In genomic region chr19:38216785-38217746, GRCh38 we compare ENCODE assay signal across 15 cellular contexts. TPM values are rescaled to one million over a fixed set of nuclear protein-coding genes. Genes with fewer than 3 reads are reported as not detected.
"Had no signal": no experiment of that assay in that cellular context is flagged by ENCODE, and none has a peak within 500 bp of the region (broad histone marks: within the 10 kb centered on the region; RNA-seq: fewer than 3 reads in every experiment).

No MANE protein-coding gene starts in this region.

- H2AFZ ChIP-seq: parathyroid adenoma had no signal

- H3K36me3 Mint-ChIP-seq: activated naive CD4-positive, alpha-beta T cell treated with anti-CD3 and anti-CD28 coated beads, Interleukin-2, amount 10 ng/mL, durations not matched to agents 7 days and 5 days had no signal

- FAIRE-seq: TTC549, urothelium cell line had no signal

- H3K79me2 ChIP-seq: parathyroid adenoma had no signal

- H3K4me3 Mint-ChIP-seq: activated B cell treated with CpG ODN at 0.5 μM for 24 hours; activated naive CD4-positive, alpha-beta T cell treated with anti-CD3 and anti-CD28 coated beads, Interleukin-2, amount 10 ng/mL, durations not matched to agents 7 days and 5 days; central memory CD8-positive, alpha-beta T cell; stimulated activated naive CD8-positive, alpha-beta T cell treated with anti-CD3 and anti-CD28 coated beads, Interleukin-15, amount 100 ng/mL, for 72 hours had no signal

- DNase-seq: activated B cell treated with CpG ODN at 0.5 μM for 24 hours; activated CD4-positive, alpha-beta T cell treated with anti-CD3 and anti-CD28 coated beads, Interleukin-2, amount 50 U/mL, for 1 hour; activated naive CD4-positive, alpha-beta T cell treated with anti-CD3 and anti-CD28 coated beads, Interleukin-2, amount 10 ng/mL, durations not matched to agents 7 days and 5 days; activated T-cell treated with anti-CD3 and anti-CD28 coated beads for 4 hours; stimulated activated CD4-positive, alpha-beta T cell treated with anti-CD3 and anti-CD28 coated beads, Interleukin-4, amount 100 ng/mL, for 4 hours; stimulated activated naive CD8-positive, alpha-beta T cell treated with anti-CD3 and anti-CD28 coated beads, Interleukin-15, amount 100 ng/mL, for 72 hours; T-helper 2 cell had no signal

- H3K27ac ChIP-seq: esophagus muscularis mucosa, left lung, parathyroid adenoma, thoracic aorta had no signal

- H3K4me1 ChIP-seq: left lung had no signal

- H3K9ac ChIP-seq: parathyroid adenoma had no signal

- H3K36me3 ChIP-seq: esophagus muscularis mucosa, left lung, thoracic aorta had no signal

- H3K27ac Mint-ChIP-seq: activated B cell treated with CpG ODN at 0.5 μM for 24 hours; activated naive CD4-positive, alpha-beta T cell treated with anti-CD3 and anti-CD28 coated beads, Interleukin-2, amount 10 ng/mL, durations not matched to agents 7 days and 5 days; activated T-helper 2 cell treated with anti-CD3 and anti-CD28 coated beads, Interferon-gamma antibody, Interleukin-2, Interleukin-4, amounts not matched to agents 10 μg/mL and 5 μg/mL and 100 μg/mL, durations not matched to agents 14 hours and 24 hours and 36 hours; stimulated activated naive CD8-positive, alpha-beta T cell treated with anti-CD3 and anti-CD28 coated beads, Interleukin-15, amount 100 ng/mL, for 72 hours had no signal

- H3K4me3 ChIP-seq: esophagus muscularis mucosa, left lung, thoracic aorta had no signal

- H3K9me3 Mint-ChIP-seq: activated B cell treated with CpG ODN at 0.5 μM for 24 hours; activated naive CD4-positive, alpha-beta T cell treated with anti-CD3 and anti-CD28 coated beads, Interleukin-2, amount 10 ng/mL, durations not matched to agents 7 days and 5 days; activated T-helper 2 cell treated with anti-CD3 and anti-CD28 coated beads, Interferon-gamma antibody, Interleukin-2, Interleukin-4, amounts not matched to agents 10 μg/mL and 5 μg/mL and 100 μg/mL, durations not matched to agents 14 hours and 24 hours and 36 hours had no signal

- H3K9me3 ChIP-seq: esophagus muscularis mucosa, left lung, thoracic aorta had no signal

- ATAC-seq: left lung; stimulated activated naive CD8-positive, alpha-beta T cell treated with anti-CD3 and anti-CD28 coated beads, Interleukin-15, amount 100 ng/mL, for 72 hours had no signal

RNA-seq across cellular contexts. Expression of gene DPF1, which starts 7.0 kb away (rescaled TPM):
- total RNA-seq: activated B cell treated with CpG ODN at 0.5 μM for 24 hours had no signal
